Comparison of ENCODE assay signal across 8 cellular contexts in the genomic region with DNA sequence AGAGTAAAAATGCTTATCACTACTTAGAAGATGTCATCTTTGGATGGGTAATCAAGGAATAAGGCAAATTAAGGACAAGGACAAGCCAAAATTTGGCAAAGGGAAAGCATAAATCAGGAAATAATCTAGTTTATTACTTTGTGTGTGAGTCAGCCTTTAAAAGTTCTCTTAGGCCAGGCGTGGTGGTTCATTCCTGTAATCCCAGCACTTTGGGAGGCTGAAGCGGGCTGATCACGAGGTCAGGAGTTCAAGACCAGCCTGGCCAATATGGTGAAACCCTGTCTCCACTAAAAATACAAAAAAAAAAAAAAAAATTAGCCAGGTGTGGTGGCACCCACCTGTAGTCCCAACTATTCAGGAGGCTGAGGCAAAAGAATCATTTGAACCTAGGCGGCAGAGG. TPM values are rescaled to one million over a fixed set of nuclear protein-coding genes. Genes with fewer than 3 reads are reported as not detected.
DNase-seq lines count a peak whose midpoint lies in the region; ATAC-seq and TF ChIP-seq lines count a peak whose summit lies in the region.
"Not testable (repeated sequence)": the region's sequence is repeated elsewhere in the genome, so short reads cannot be mapped to it uniquely, and the experiment has no call there.

No MANE protein-coding gene starts in this region.

- H3F3A ChIP-seq in GM23248 (ENCODE audit: insufficient read depth) = peaks cover 16% of the 10 kb centered on the region

- peaks cover 13% of the 10 kb centered on the region for H3K36me3 ChIP-seq in CD4-positive, CD25-positive, alpha-beta regulatory T cell (ENCODE audit: control insufficient read depth, insufficient read depth, low read length)
- H3K36me3 ChIP-seq in GM23248 (ENCODE audit: low read depth) = not testable (repeated sequence)

- in situ Hi-C loops in GM23248 (cut with MboI) = not testable (repeated sequence)

- 33 to 36% methylated on average over 4 of the region's 4 CpGs for WGBS in GM23248 (ENCODE audit: low coverage in 1 of 2, low lambda C conversion rate in 2 of 2, missing lambda C conversion rate in 2 of 2), 2 experiments

- peak overlapping the region in 3 of 4 donors; percentile 97 to 100 (median 97) for H3K4me3 Mint-ChIP-seq in CD4-positive, CD25-positive, alpha-beta regulatory T cell
- H3K4me3 Mint-ChIP-seq in T-helper 17 cell (peak overlapping the region; percentile 7), MCF 10A (ENCODE audit: unreplicated experiment) (peak overlapping the region; percentile 88), mesothelial cell of epicardium (peak overlapping the region; percentile 100), osteocyte (ENCODE audit: unreplicated experiment) (peak overlapping the region; percentile 60)
- peak overlapping the region; percentile 86 for H3K4me3 Mint-ChIP-seq in activated CD8-positive, alpha-beta T cell treated with anti-CD3 and anti-CD28 coated beads for 36 hours
- peak overlapping the region; percentile 100 for H3K4me3 Mint-ChIP-seq in activated naive CD4-positive, alpha-beta T cell treated with anti-CD3 and anti-CD28 coated beads for 36 hours

- H3K4me1 Mint-ChIP-seq in CD4-positive, CD25-positive, alpha-beta regulatory T cell = peaks cover 11 to 41% (median 27%) of the 10 kb centered on the region in 4 donors
- H3K4me1 Mint-ChIP-seq in T-helper 17 cell (peaks cover 26% of the 10 kb centered on the region), MCF 10A (ENCODE audit: insufficient read depth, unreplicated experiment) (peaks cover 18% of the 10 kb centered on the region), mesothelial cell of epicardium (peaks cover 18% of the 10 kb centered on the region), osteocyte (ENCODE audit: unreplicated experiment) (peaks cover 19% of the 10 kb centered on the region)
- H3K4me1 Mint-ChIP-seq in activated CD8-positive, alpha-beta T cell treated with anti-CD3 and anti-CD28 coated beads for 36 hours (ENCODE audit: low read depth) = peaks cover 18% of the 10 kb centered on the region
- H3K4me1 Mint-ChIP-seq in activated naive CD4-positive, alpha-beta T cell treated with anti-CD3 and anti-CD28 coated beads for 36 hours (ENCODE audit: low read depth) = peaks cover 33% of the 10 kb centered on the region

- H3K27me3 Mint-ChIP-seq in CD4-positive, CD25-positive, alpha-beta regulatory T cell = peaks cover 15% of the 10 kb centered on the region
- not testable (repeated sequence) for H3K27me3 Mint-ChIP-seq in T-helper 17 cell; activated CD8-positive, alpha-beta T cell treated with anti-CD3 and anti-CD28 coated beads for 36 hours; activated naive CD4-positive, alpha-beta T cell treated with anti-CD3 and anti-CD28 coated beads for 36 hours (ENCODE audit: low read depth); MCF 10A (ENCODE audit: insufficient read depth, unreplicated experiment); mesothelial cell of epicardium (ENCODE audit: low read depth); osteocyte (ENCODE audit: unreplicated experiment)

- H3K9me3 ChIP-seq in CD4-positive, CD25-positive, alpha-beta regulatory T cell (ENCODE audit: control insufficient read depth in 2 of 2, low read length in 2 of 2); GM23248 (ENCODE audit: low read depth); T-helper 17 cell (ENCODE audit: control insufficient read depth, low read length, poor library complexity, severe bottlenecking): not testable (repeated sequence)

- peaks cover 28% of the 10 kb centered on the region for H3K4me1 ChIP-seq in CD4-positive, CD25-positive, alpha-beta regulatory T cell (ENCODE audit: control insufficient read depth, insufficient read depth, low read length, poor library complexity, severe bottlenecking)
- H3K4me1 ChIP-seq in GM23248 (ENCODE audit: insufficient read depth) = not testable (repeated sequence)

- peaks cover 26% of the 10 kb centered on the region for H3K79me2 ChIP-seq in GM23248 (ENCODE audit: insufficient read depth)

- not testable (repeated sequence) for H3K9me2 ChIP-seq in GM23248 (ENCODE audit: insufficient read depth)

- H4K20me1 ChIP-seq in GM23248 (ENCODE audit: insufficient read depth) = not testable (repeated sequence)

- peaks cover 11% of the 10 kb centered on the region for H3K36me3 Mint-ChIP-seq in CD4-positive, CD25-positive, alpha-beta regulatory T cell
- not testable (repeated sequence) for H3K36me3 Mint-ChIP-seq in T-helper 17 cell (ENCODE audit: low read depth); mesothelial cell of epicardium; osteocyte (ENCODE audit: unreplicated experiment)
- peaks cover 24% of the 10 kb centered on the region for H3K36me3 Mint-ChIP-seq in activated CD8-positive, alpha-beta T cell treated with anti-CD3 and anti-CD28 coated beads for 36 hours (ENCODE audit: low read depth)
- H3K36me3 Mint-ChIP-seq in activated naive CD4-positive, alpha-beta T cell treated with anti-CD3 and anti-CD28 coated beads for 36 hours (ENCODE audit: low read depth) = peaks cover 14% of the 10 kb centered on the region
- H3K36me3 Mint-ChIP-seq in MCF 10A (ENCODE audit: insufficient read depth, unreplicated experiment) = peaks cover 23% of the 10 kb centered on the region

- not testable (repeated sequence) for H3K9ac ChIP-seq in GM23248

- not testable (repeated sequence) for BruUV-seq in MCF 10A (replicated peaks; lab: Mats Ljungman, UMichigan)

- H3K4me3 ChIP-seq in CD4-positive, CD25-positive, alpha-beta regulatory T cell (ENCODE audit: low read depth, low read length); GM23248: not testable (repeated sequence)

- not testable (repeated sequence) for H3K4me2 ChIP-seq in GM23248 (ENCODE audit: unreplicated experiment)

- POLR2A ChIA-PET in activated CD8-positive, alpha-beta T cell treated with anti-CD3 and anti-CD28 coated beads for 36 hours (lab: Charles Lee) = interaction anchor here (1.8 to 2.2 kb wide), 2 partner anchors 7 to 12 kb away, joined by 7 to 19 read pairs; no protein-coding TSS in a partner anchor
- POLR2A ChIA-PET in MCF 10A (lab: Yijun Ruan, JAX) = interaction anchor here (0.6 to 3.1 kb wide), 5 partner anchors 40 to 131 kb away, joined by 3 to 32 read pairs (median 5); a partner anchor contains a TSS

- H3K9me3 Mint-ChIP-seq in CD4-positive, CD25-positive, alpha-beta regulatory T cell; activated CD8-positive, alpha-beta T cell treated with anti-CD3 and anti-CD28 coated beads for 36 hours; activated naive CD4-positive, alpha-beta T cell treated with anti-CD3 and anti-CD28 coated beads for 36 hours; MCF 10A (ENCODE audit: unreplicated experiment); mesothelial cell of epicardium; osteocyte (ENCODE audit: unreplicated experiment): not testable (repeated sequence)

- H2AFZ ChIP-seq in GM23248 = not testable (repeated sequence)

- intact Hi-C loops in activated CD8-positive, alpha-beta T cell treated with anti-CD3 and anti-CD28 coated beads for 36 hours (cut with micrococcal nuclease) = not testable (repeated sequence)
- intact Hi-C loops in activated naive CD4-positive, alpha-beta T cell treated with anti-CD3 and anti-CD28 coated beads for 36 hours (cut with micrococcal nuclease) = loop anchor here (2.0 to 10.0 kb wide), 3 partner anchors 55 to 375 kb away; a partner anchor contains a TSS
- intact Hi-C loops in MCF 10A (cut with micrococcal nuclease) = loop anchor here (10.0 kb wide), 1 partner anchor 1203 kb away; a partner anchor contains a TSS

- not testable (repeated sequence) for TF ChIP-seq CTCF in activated CD8-positive, alpha-beta T cell treated with anti-CD3 and anti-CD28 coated beads for 36 hours (IDR thresholded peaks at IDR 0.05); MCF 10A (IDR thresholded peaks at IDR 0.05; ENCODE audit: unreplicated experiment); mesothelial cell of epicardium (IDR thresholded peaks at IDR 0.05; ENCODE audit: unreplicated experiment); osteocyte (IDR thresholded peaks at IDR 0.05)

- DNase-seq in CD4-positive, CD25-positive, alpha-beta regulatory T cell; T-helper 17 cell; activated CD8-positive, alpha-beta T cell treated with anti-CD3 and anti-CD28 coated beads for 36 hours; activated naive CD4-positive, alpha-beta T cell treated with anti-CD3 and anti-CD28 coated beads for 36 hours; MCF 10A (ENCODE audit: unreplicated experiment); mesothelial cell of epicardium (ENCODE audit: low spot score in 2 of 2, unreplicated experiment in 2 of 2); osteocyte (ENCODE audit: extremely low spot score, unreplicated experiment): not testable (repeated sequence)
- peak; percentile 27 for DNase-seq in GM23248

- H3K27me3 ChIP-seq in CD4-positive, CD25-positive, alpha-beta regulatory T cell (ENCODE audit: control insufficient read depth, insufficient read depth, low read length); GM23248 (replicated peaks; ENCODE audit: insufficient read depth): not testable (repeated sequence)

- peak overlapping the region in 2 of 3 donors; percentile 46 to 98 for H3K27ac Mint-ChIP-seq in CD4-positive, CD25-positive, alpha-beta regulatory T cell
- H3K27ac Mint-ChIP-seq in T-helper 17 cell (peak overlapping the region; percentile 99), mesothelial cell of epicardium (peak overlapping the region; percentile 50)
- not testable (repeated sequence) for H3K27ac Mint-ChIP-seq in activated CD8-positive, alpha-beta T cell treated with anti-CD3 and anti-CD28 coated beads for 36 hours; MCF 10A (ENCODE audit: low read depth, unreplicated experiment); osteocyte (ENCODE audit: unreplicated experiment)
- peak overlapping the region; percentile 37 for H3K27ac Mint-ChIP-seq in activated naive CD4-positive, alpha-beta T cell treated with anti-CD3 and anti-CD28 coated beads for 36 hours

- not testable (repeated sequence) for H3K27ac ChIP-seq in CD4-positive, CD25-positive, alpha-beta regulatory T cell (ENCODE audit: insufficient read depth, low read length, poor library complexity, severe bottlenecking); GM23248

- CTCF ChIA-PET in activated CD8-positive, alpha-beta T cell treated with anti-CD3 and anti-CD28 coated beads for 36 hours (lab: Charles Lee) = interaction anchor here (2.0 to 3.8 kb wide), 5 partner anchors 12 to 104 kb away, joined by 5 to 41 read pairs (median 33); no protein-coding TSS in a partner anchor
- CTCF ChIA-PET in activated naive CD4-positive, alpha-beta T cell treated with anti-CD3 and anti-CD28 coated beads for 36 hours (lab: Charles Lee) = interaction anchor here (0.6 to 2.7 kb wide), 5 partner anchors 11 to 164 kb away, joined by 3 to 16 read pairs (median 4); no protein-coding TSS in a partner anchor
- CTCF ChIA-PET in MCF 10A (lab: Yijun Ruan, JAX) = interaction anchor here (0.7 to 3.6 kb wide), 3 partner anchors 104 to 131 kb away, joined by 3 to 26 read pairs (median 21); no protein-coding TSS in a partner anchor

- not testable (repeated sequence) for ATAC-seq in CD4-positive, CD25-positive, alpha-beta regulatory T cell (ENCODE audit: low read depth in 2 of 2); T-helper 17 cell; activated CD8-positive, alpha-beta T cell treated with anti-CD3 and anti-CD28 coated beads for 36 hours

RNA-seq across cellular contexts. Expression of a gene that starts 1.7 kb away (rescaled TPM):
- total RNA-seq in CD4-positive, CD25-positive, alpha-beta regulatory T cell = 104 TPM
- polyA plus RNA-seq in CD4-positive, CD25-positive, alpha-beta regulatory T cell = 10 to 100 TPM; 17.0 to 23.0 (median 17.4) TPM
- 9.4 and 19.6 TPM in 2 replicates for total RNA-seq in GM23248 (2014; rRNA removed; shearing (Covaris generic))
- 8.8 and 12.3 TPM in 2 replicates for polyA plus RNA-seq in GM23248 (2016; fragmentation: Nextera tagmentation; extraction: Ambion mirVana)
- total RNA-seq in T-helper 17 cell (10 to 100 TPM; 67.7 to 93.3 TPM), MCF 10A (2022) (82.9 and 106 TPM in 2 replicates), mesothelial cell of epicardium (49.7 to 52.7 TPM (median 52.3 TPM) in 3 replicates), osteocyte (31.0 and 33.2 TPM in 2 replicates)
- total RNA-seq in activated CD8-positive, alpha-beta T cell treated with anti-CD3 and anti-CD28 coated beads for 36 hours = 10 to 100 TPM; 80.8 to 81.7 TPM
- 10 to 100 TPM; 56.2 to 62.4 TPM for total RNA-seq in activated naive CD4-positive, alpha-beta T cell treated with anti-CD3 and anti-CD28 coated beads for 36 hours

Comparison
In these comparisons a context has a peak if more than half of its experiments do, and no peak if none do; other contexts are left out.
1. H3K4me3 Mint-ChIP-seq: peak in every context shown above with its lines; median percentile 100 in activated naive CD4-positive, alpha-beta T cell treated with anti-CD3 and anti-CD28 coated beads for 36 hours; 100 in mesothelial cell of epicardium; 97 in CD4-positive, CD25-positive, alpha-beta regulatory T cell; 88 in MCF 10A; 86 in activated CD8-positive, alpha-beta T cell treated with anti-CD3 and anti-CD28 coated beads for 36 hours; 60 in osteocyte; 7 in T-helper 17 cell.